24 cellular contexts compared by ENCODE assay signal in the genomic region with DNA sequence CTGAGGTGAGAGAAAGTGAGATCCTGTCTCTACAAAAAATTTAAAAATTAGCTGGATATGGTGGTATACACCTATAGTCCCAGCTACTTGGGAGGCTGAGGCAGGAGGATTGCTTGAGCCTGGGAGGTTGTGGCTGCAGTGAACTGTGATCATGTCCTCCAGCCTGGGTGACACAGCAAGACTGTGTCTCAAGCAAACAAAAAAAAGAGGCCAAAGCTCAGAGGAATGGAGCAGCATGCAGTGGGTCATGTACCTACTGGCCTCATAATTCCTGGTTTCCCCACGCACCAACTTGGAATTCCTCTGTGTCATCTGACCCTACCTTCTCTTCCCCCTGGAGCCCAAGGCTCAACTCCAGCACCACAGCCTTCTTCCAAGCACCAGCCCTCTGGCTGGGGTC. TPM values are rescaled to one million over a fixed set of nuclear protein-coding genes. Genes with fewer than 3 reads are reported as not detected.
"Had no signal": no experiment of that assay in that cellular context is flagged by ENCODE, and none has a peak within 500 bp of the region (broad histone marks: within the 10 kb centered on the region; RNA-seq: fewer than 3 reads in every experiment).

No MANE protein-coding gene starts in this region.

- H3K4me1 ChIP-seq: SJSA1 had no signal

- H3K27me3 ChIP-seq: SJSA1 had no signal

- H3K27ac ChIP-seq: RWPE1, SJSA1, SK-N-MC had no signal

- H3K36me3 ChIP-seq: SJSA1 had no signal

- H3K4me3 ChIP-seq: SJSA1, SK-N-MC had no signal

- ATAC-seq: Panc1, PC-3 had no signal

- DNase-seq: IMR-90, Kasumi-1, KG1, MM.1S, NCI-H1092 treated with DMSO at 0.1 percent for 48 hours, NCI-H1436, NCI-H187, NCI-H2029, NCI-H2081 treated with DMSO at 0.1 percent for 48 hours, NCI-H2171, NCI-H226, NCI-H446, NCI-H510A, NCI-H524 treated with DMSO at 0.1 percent for 48 hours, NCI-H69, NCI-H774, PC-3, Right ventricle myocardium superior, SIG-M5 had no signal

- H3K9me3 ChIP-seq: SJSA1 had no signal

RNA-seq across cellular contexts. Expression of gene PLEKHG1, which starts 15.1 kb away (rescaled TPM):
- total RNA-seq: M059J had no signal
